Comparison of ENCODE assay signal across 8 cellular contexts in the genomic region with DNA sequence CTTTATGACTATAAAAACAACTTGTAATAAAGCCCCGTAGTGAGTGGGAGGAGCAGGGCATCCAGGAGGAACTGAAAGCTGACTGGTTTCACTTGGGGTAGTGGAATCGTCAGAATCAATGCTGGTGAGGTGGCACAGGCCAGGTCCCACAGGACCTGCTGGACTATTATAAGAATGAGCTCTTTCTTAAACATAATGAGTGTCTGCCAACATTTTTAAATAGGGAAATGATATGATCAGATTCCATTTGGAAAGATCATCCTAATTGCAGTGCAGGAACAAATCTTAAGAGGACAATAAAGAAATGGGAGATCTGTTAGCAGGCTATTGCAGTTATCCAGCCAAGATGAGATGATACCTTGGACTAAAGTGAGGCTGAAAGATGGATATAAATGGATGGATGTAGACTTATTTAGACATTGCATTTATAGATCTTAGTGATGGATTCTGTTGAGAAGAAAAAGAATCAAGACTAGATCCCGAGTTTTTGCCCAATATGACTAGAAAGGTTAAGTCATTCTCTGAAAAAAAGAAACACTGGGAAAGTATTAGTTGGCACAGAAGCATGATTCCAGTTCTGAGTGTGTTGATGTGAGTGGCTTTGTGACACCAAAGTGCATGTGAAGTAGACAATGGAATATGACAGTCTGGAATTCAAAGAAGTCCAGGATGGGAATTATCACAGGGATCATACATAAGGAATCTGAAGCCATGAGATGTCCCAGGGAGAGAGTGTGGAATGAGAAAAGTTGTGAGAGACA.
DNase-seq lines count a peak whose midpoint lies in the region; ATAC-seq and TF ChIP-seq lines count a peak whose summit lies in the region.

No MANE protein-coding gene starts in this region.

- peak overlapping the region; percentile 40 to 49 for H3K27ac Mint-ChIP-seq in activated naive CD4-positive, alpha-beta T cell treated with anti-CD3 and anti-CD28 coated beads, Interleukin-2, amount 50 U/mL, for 72 hours

- peaks cover 8 to 18% of the 10 kb centered on the region in 2 donors for H3K36me3 Mint-ChIP-seq in activated naive CD4-positive, alpha-beta T cell treated with anti-CD3 and anti-CD28 coated beads, Interleukin-2, amount 50 U/mL, for 72 hours

- H3K4me3 ChIP-seq in neutrophil (ENCODE audit: low read depth in 1 of 2, low read length in 1 of 2) = no peak overlapping the region

- peak; percentile 75 to 88 for ATAC-seq in activated naive CD4-positive, alpha-beta T cell treated with anti-CD3 and anti-CD28 coated beads, Interleukin-2, amount 50 U/mL, for 72 hours
- peak; percentile 92 for ATAC-seq in HG02884 (IDR thresholded peaks at IDR 0.05; ENCODE audit: unreplicated experiment)

- no peak for DNase-seq in activated naive CD4-positive, alpha-beta T cell treated with anti-CD3 and anti-CD28 coated beads, Interleukin-2, amount 50 U/mL, for 72 hours (ENCODE audit: low spot score in 2 of 2)
- no peak for DNase-seq in activated naive CD4-positive, alpha-beta T cell treated with anti-CD3 and anti-CD28 coated beads, Interleukin-2, amount 50 U/mL, for 16 hours
- DNase-seq in OCI-M1 (lab: John Stamatoyannopoulos, UW) (peak; percentile 28), midbrain (lab: John Stamatoyannopoulos, UW) (no peak), NCI-H2227 (lab: John Stamatoyannopoulos, UW; ENCODE audit: unreplicated experiment) (no peak), HT-29 (ENCODE audit: low spot score) (no peak)

- peaks cover 4 to 34% of the 10 kb centered on the region in 2 donors for H3K9me3 Mint-ChIP-seq in activated naive CD4-positive, alpha-beta T cell treated with anti-CD3 and anti-CD28 coated beads, Interleukin-2, amount 50 U/mL, for 72 hours

- peak overlapping the region; percentile 48 for H3K27ac ChIP-seq in neutrophil

- TF ChIP-seq CTCF in neutrophil (IDR thresholded peaks at IDR 0.05) = no peak

- no peaks in the 10 kb centered on the region for H3K9me3 ChIP-seq in neutrophil

- no peaks in the 10 kb centered on the region for H3K36me3 ChIP-seq in neutrophil

- no peaks in the 10 kb centered on the region for H3K27me3 ChIP-seq in neutrophil

- H3K4me1 ChIP-seq in neutrophil (ENCODE audit: control insufficient read depth in 1 of 2, insufficient read depth in 1 of 2, low read depth in 1 of 2, low read length in 1 of 2) = peaks cover 54 to 60% of the 10 kb centered on the region in 2 experiments
